In the genomic region with DNA sequence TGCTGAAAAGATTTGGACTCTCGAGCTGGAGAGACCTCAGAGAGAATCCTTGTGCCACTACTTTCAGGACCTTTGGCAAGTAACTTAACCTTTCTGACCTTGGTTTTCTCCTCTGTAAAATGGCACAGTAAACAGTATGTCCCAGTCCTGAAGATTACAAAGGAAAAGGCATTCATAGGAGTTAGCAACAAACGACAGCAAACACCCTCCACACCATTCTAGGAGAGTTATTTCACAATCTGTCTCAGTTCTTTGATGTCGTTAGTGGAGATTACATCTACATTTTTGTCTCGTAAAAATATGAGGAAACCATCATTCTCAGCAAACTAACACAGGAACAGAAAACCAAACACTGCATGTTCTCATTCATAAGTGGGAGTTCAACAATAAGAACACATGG, we compare ENCODE assay signal across 31 cellular contexts.
DNase-seq lines count a peak whose midpoint lies in the region; ATAC-seq, FAIRE-seq and TF ChIP-seq lines count a peak whose summit lies in the region.
"Had no signal": no experiment of that assay in that cellular context is flagged by ENCODE, and none has a peak within 500 bp of the region (broad histone marks: within the 10 kb centered on the region; RNA-seq: fewer than 3 reads in every experiment).

No MANE protein-coding gene starts in this region.

- H3K4me2 ChIP-seq in PC-3 (ENCODE audit: low read length) = no peak overlapping the region
- H3K4me2 ChIP-seq: hepatocyte had no signal

- CTCF ChIA-PET in PC-3 (lab: Charles Lee) (no interaction called here), GM10248 (lab: Yijun Ruan, JAX) (no interaction called here)
- CTCF ChIA-PET in naive thymus-derived CD4-positive, alpha-beta T cell (lab: Charles Lee) = no interaction called here

- H3K27me3 ChIP-seq in PC-3 (ENCODE audit: low read length) = no peaks in the 10 kb centered on the region
- H3K27me3 ChIP-seq in naive thymus-derived CD4-positive, alpha-beta T cell (ENCODE audit: control insufficient read depth in 2 of 2, insufficient read depth in 2 of 2, low read length in 2 of 2) = no peaks in the 10 kb centered on the region
- H3K27me3 ChIP-seq in breast epithelium = no peaks in the 10 kb centered on the region
- H3K27me3 ChIP-seq: brain microvascular endothelial cell, dorsolateral prefrontal cortex, gastroesophageal sphincter, hepatocyte, ovary, upper lobe of left lung had no signal

- H3K79me2 ChIP-seq in PC-3 (ENCODE audit: low read length) = no peaks in the 10 kb centered on the region
- H3K79me2 ChIP-seq: hepatocyte had no signal

- no peaks in the 10 kb centered on the region for H3K9me3 Mint-ChIP-seq in natural killer cell treated with Interleukin-12 subunit alpha and Interleukin-12 subunit beta and Interleukin-15 and Interleukin-18, amount 100 ng/mL, for 72 hours
- no peaks in the 10 kb centered on the region for H3K9me3 Mint-ChIP-seq in natural killer cell
- peaks cover 4% of the 10 kb centered on the region for H3K9me3 Mint-ChIP-seq in type B pancreatic cell
- H3K9me3 Mint-ChIP-seq in naive thymus-derived CD4-positive, alpha-beta T cell = peaks cover 0 to 1% (median 0%) of the 10 kb centered on the region in 11 donors
- H3K9me3 Mint-ChIP-seq: CD8-positive, alpha-beta T cell; stimulated activated naive B cell treated with anti-CD40 and anti-IgM and Interleukin-4, amounts not matched to agents 10 μg/mL and 1 μg/mL and 100 μg/mL, for 72 hours had no signal

- H3K4me3 ChIP-seq in PC-3 (ENCODE audit: low read length) (no peak overlapping the region), breast epithelium (no peak overlapping the region)
- no peak overlapping the region for H3K4me3 ChIP-seq in naive thymus-derived CD4-positive, alpha-beta T cell (ENCODE audit: low read length)
- H3K4me3 ChIP-seq: dorsolateral prefrontal cortex, gastroesophageal sphincter, hepatocyte, lung, mucosa of descending colon, ovary, skin epidermis, upper lobe of left lung had no signal

- peaks cover 33 to 40% of the 10 kb centered on the region in 2 donors for H3K4me1 Mint-ChIP-seq in natural killer cell treated with Interleukin-12 subunit alpha and Interleukin-12 subunit beta and Interleukin-15 and Interleukin-18, amount 100 ng/mL, for 72 hours (ENCODE audit: low read depth in 2 of 2)
- H3K4me1 Mint-ChIP-seq in natural killer cell (peaks cover 8% of the 10 kb centered on the region in 2 donors), type B pancreatic cell (ENCODE audit: unreplicated experiment) (peaks cover 4% of the 10 kb centered on the region)
- peaks cover 0 to 22% (median 0%) of the 10 kb centered on the region in 7 donors for H3K4me1 Mint-ChIP-seq in naive thymus-derived CD4-positive, alpha-beta T cell
- H3K4me1 Mint-ChIP-seq: B cell had no signal

- H3K27ac Mint-ChIP-seq in natural killer cell treated with Interleukin-12 subunit alpha and Interleukin-12 subunit beta and Interleukin-15 and Interleukin-18, amount 100 ng/mL, for 72 hours = peak overlapping the region; percentile 85 to 91
- H3K27ac Mint-ChIP-seq in natural killer cell (no peak overlapping the region), type B pancreatic cell (peak overlapping the region; percentile 42)
- H3K27ac Mint-ChIP-seq in naive thymus-derived CD4-positive, alpha-beta T cell = no peak overlapping the region
- H3K27ac Mint-ChIP-seq: B cell; CD8-positive, alpha-beta T cell; stimulated activated naive B cell treated with anti-CD40 and anti-IgM and Interleukin-4, amounts not matched to agents 10 μg/mL and 1 μg/mL and 100 μg/mL, for 72 hours had no signal

- peak overlapping the region; percentile 75 for H3K4me3 Mint-ChIP-seq in natural killer cell treated with Interleukin-12 subunit alpha and Interleukin-12 subunit beta and Interleukin-15 and Interleukin-18, amount 100 ng/mL, for 72 hours
- H3K4me3 Mint-ChIP-seq in natural killer cell (no peak overlapping the region), type B pancreatic cell (no peak overlapping the region)
- H3K4me3 Mint-ChIP-seq in naive thymus-derived CD4-positive, alpha-beta T cell = no peak overlapping the region
- H3K4me3 Mint-ChIP-seq: B cell; CD8-positive, alpha-beta T cell; stimulated activated naive B cell treated with anti-CD40 and anti-IgM and Interleukin-4, amounts not matched to agents 10 μg/mL and 1 μg/mL and 100 μg/mL, for 72 hours had no signal

- H3K9me3 ChIP-seq in PC-3 (ENCODE audit: low read length) = no peaks in the 10 kb centered on the region
- no peaks in the 10 kb centered on the region for H3K9me3 ChIP-seq in naive thymus-derived CD4-positive, alpha-beta T cell (ENCODE audit: control insufficient read depth in 2 of 3, low read length in 3 of 3)
- H3K9me3 ChIP-seq in breast epithelium = no peaks in the 10 kb centered on the region
- H3K9me3 ChIP-seq: gastroesophageal sphincter, mucosa of descending colon, ovary, upper lobe of left lung had no signal

- no peaks in the 10 kb centered on the region for H3K9me2 ChIP-seq in PC-3 (replicated peaks; ENCODE audit: low read length)

- no TSS peak for BruUV-seq in PC-3 (replicated peaks; lab: Mats Ljungman, UMichigan)

- H3K9ac ChIP-seq in PC-3 (ENCODE audit: low read length) = no peak overlapping the region

- POLR2A ChIA-PET in PC-3 (lab: Charles Lee; ENCODE audit: unreplicated experiment) = no interaction called here
- POLR2A ChIA-PET in naive thymus-derived CD4-positive, alpha-beta T cell (lab: Charles Lee) = no interaction called here
- POLR2A ChIA-PET in GM10248 (lab: Yijun Ruan, JAX) = no interaction called here

- no peaks in the 10 kb centered on the region for H3K27me3 Mint-ChIP-seq in natural killer cell treated with Interleukin-12 subunit alpha and Interleukin-12 subunit beta and Interleukin-15 and Interleukin-18, amount 100 ng/mL, for 72 hours
- no peaks in the 10 kb centered on the region for H3K27me3 Mint-ChIP-seq in natural killer cell (ENCODE audit: low read depth in 2 of 2)
- H3K27me3 Mint-ChIP-seq in type B pancreatic cell = no peaks in the 10 kb centered on the region
- H3K27me3 Mint-ChIP-seq in naive thymus-derived CD4-positive, alpha-beta T cell = no peaks in the 10 kb centered on the region
- H3K27me3 Mint-ChIP-seq: B cell; stimulated activated naive B cell treated with anti-CD40 and anti-IgM and Interleukin-4, amounts not matched to agents 10 μg/mL and 1 μg/mL and 100 μg/mL, for 72 hours had no signal

- no peaks in the 10 kb centered on the region for H4K20me1 ChIP-seq in PC-3 (ENCODE audit: low read length)

- peaks cover 51% of the 10 kb centered on the region for H3K4me1 ChIP-seq in PC-3 (ENCODE audit: insufficient read depth, low read length)
- H3K4me1 ChIP-seq in naive thymus-derived CD4-positive, alpha-beta T cell (ENCODE audit: control insufficient read depth in 2 of 2, insufficient read depth in 2 of 2, low read length in 2 of 2) = no peaks in the 10 kb centered on the region
- no peaks in the 10 kb centered on the region for H3K4me1 ChIP-seq in breast epithelium
- H3K4me1 ChIP-seq: upper lobe of left lung had no signal

- peaks cover 6% of the 10 kb centered on the region for H3F3A ChIP-seq in PC-3 (ENCODE audit: low read length, unreplicated experiment)

- no peak for TF ChIP-seq POLR2A in breast epithelium (IDR thresholded peaks at IDR 0.05)

- no peak overlapping the region for H2AFZ ChIP-seq in PC-3 (ENCODE audit: low read length)
- H2AFZ ChIP-seq: hepatocyte had no signal

- peaks cover 28% of the 10 kb centered on the region for H3K36me3 Mint-ChIP-seq in natural killer cell treated with Interleukin-12 subunit alpha and Interleukin-12 subunit beta and Interleukin-15 and Interleukin-18, amount 100 ng/mL, for 72 hours
- H3K36me3 Mint-ChIP-seq in natural killer cell = peaks cover 12% of the 10 kb centered on the region
- H3K36me3 Mint-ChIP-seq in type B pancreatic cell = peaks cover 50% of the 10 kb centered on the region
- H3K36me3 Mint-ChIP-seq in naive thymus-derived CD4-positive, alpha-beta T cell = peaks cover 14 to 75% (median 41%) of the 10 kb centered on the region in 5 donors

- peak; percentile 84 for FAIRE-seq in endometrium (lab: Jason Lieb, UNC)

- no peak for DNase-seq in natural killer cell treated with Interleukin-12 subunit alpha and Interleukin-12 subunit beta and Interleukin-15 and Interleukin-18, amount 100 ng/mL, for 72 hours (ENCODE audit: low spot score)
- DNase-seq in natural killer cell = no peak
- peak; percentile 40 for DNase-seq in PC-3
- no peak for DNase-seq in type B pancreatic cell (ENCODE audit: extremely low spot score, unreplicated experiment)
- DNase-seq in naive thymus-derived CD4-positive, alpha-beta T cell = no peak
- no peak for DNase-seq in GM10248 (ENCODE audit: extremely low spot score)
- no peak for DNase-seq in breast epithelium (ENCODE audit: low spot score in 2 of 2)
- DNase-seq: ACHN; activated CD4-positive, alpha-beta T cell treated with anti-CD3 and anti-CD28 coated beads, Interleukin-2, amount 50 U/mL, for 48 hours; activated CD4-positive, CD25-positive, alpha-beta regulatory T cell treated with anti-CD3 and anti-CD28 coated beads, Interleukin-2, amount 50 U/mL, for 72 hours; activated T-cell treated with anti-CD3 and anti-CD28 coated beads, Interleukin-2, amount 50 U/mL, for 48 hours; amniotic stem cell; brain microvascular endothelial cell; CD8-positive, alpha-beta T cell; dorsolateral prefrontal cortex; mucosa of descending colon; NCI-H146; NCI-H2107; NCI-H345; NCI-H748 treated with DMSO at 0.1 percent for 48 hours; ovary; RPMI8226; stimulated activated naive B cell treated with anti-CD40 and anti-IgM and Interleukin-4, amounts not matched to agents 10 μg/mL and 1 μg/mL and 100 μg/mL, for 72 hours; substantia nigra; upper lobe of left lung had no signal

- H3K27ac ChIP-seq in PC-3 (ENCODE audit: low read length) (no peak overlapping the region), breast epithelium (no peak overlapping the region)
- no peak overlapping the region for H3K27ac ChIP-seq in naive thymus-derived CD4-positive, alpha-beta T cell (ENCODE audit: low read depth, low read length)
- H3K27ac ChIP-seq: brain microvascular endothelial cell, dorsolateral prefrontal cortex, gastroesophageal sphincter, hepatocyte, ovary, upper lobe of left lung had no signal

- H3K36me3 ChIP-seq in PC-3 (ENCODE audit: low read depth, low read length) (no peaks in the 10 kb centered on the region), breast epithelium (no peaks in the 10 kb centered on the region)
- peaks cover 0 to 24% (median 0%) of the 10 kb centered on the region in 3 experiments for H3K36me3 ChIP-seq in naive thymus-derived CD4-positive, alpha-beta T cell (ENCODE audit: control insufficient read depth in 2 of 3, insufficient read depth in 3 of 3, low read length in 3 of 3)
- H3K36me3 ChIP-seq: brain microvascular endothelial cell, ovary had no signal

- no peak for TF ChIP-seq CTCF in natural killer cell (IDR thresholded peaks at IDR 0.05)
- no peak for TF ChIP-seq CTCF in PC-3 (conservative IDR thresholded peaks at IDR 0.05; ENCODE audit: low read depth, low read length)
- TF ChIP-seq CTCF in type B pancreatic cell (conservative IDR thresholded peaks at IDR 0.05) = no peak
- no peak for TF ChIP-seq CTCF in GM10248 (IDR thresholded peaks at IDR 0.05; ENCODE audit: control extremely low read depth, extremely low read depth, low read depth, missing control alignments)
- TF ChIP-seq CTCF in breast epithelium (IDR thresholded peaks at IDR 0.05) = no peak

- intact Hi-C loops in natural killer cell (cut with micrococcal nuclease) = no loop called here
- intact Hi-C loops in PC-3 (cut with micrococcal nuclease) = no loop called here
- intact Hi-C loops in naive thymus-derived CD4-positive, alpha-beta T cell (cut with micrococcal nuclease) = no loop called here
- intact Hi-C loops in breast epithelium (cut with DNase I; ENCODE audit: low total_unique reads) = no loop called here

- no peak for ATAC-seq in natural killer cell treated with Interleukin-12 subunit alpha and Interleukin-12 subunit beta and Interleukin-15 and Interleukin-18, amount 100 ng/mL, for 72 hours
- ATAC-seq in natural killer cell (no peak), PC-3 (no peak)
- no peak for ATAC-seq in naive thymus-derived CD4-positive, alpha-beta T cell
- ATAC-seq: CD8-positive, alpha-beta T cell; gastroesophageal sphincter; mucosa of descending colon; stimulated activated naive B cell treated with anti-CD40 and anti-IgM and Interleukin-4, amounts not matched to agents 10 μg/mL and 1 μg/mL and 100 μg/mL, for 72 hours had no signal

Comparison
In these comparisons a context has a peak if more than half of its experiments do, and no peak if none do; other contexts are left out.
1. H3K27ac Mint-ChIP-seq: peak in natural killer cell treated with Interleukin-12 subunit alpha and Interleukin-12 subunit beta and Interleukin-15 and Interleukin-18, amount 100 ng/mL, for 72 hours (2 of 2) and type B pancreatic cell (single experiment); none in natural killer cell (0 of 2) and naive thymus-derived CD4-positive, alpha-beta T cell (0 of 9).